ENCODE assay signal across 15 cellular contexts in the genomic region with DNA sequence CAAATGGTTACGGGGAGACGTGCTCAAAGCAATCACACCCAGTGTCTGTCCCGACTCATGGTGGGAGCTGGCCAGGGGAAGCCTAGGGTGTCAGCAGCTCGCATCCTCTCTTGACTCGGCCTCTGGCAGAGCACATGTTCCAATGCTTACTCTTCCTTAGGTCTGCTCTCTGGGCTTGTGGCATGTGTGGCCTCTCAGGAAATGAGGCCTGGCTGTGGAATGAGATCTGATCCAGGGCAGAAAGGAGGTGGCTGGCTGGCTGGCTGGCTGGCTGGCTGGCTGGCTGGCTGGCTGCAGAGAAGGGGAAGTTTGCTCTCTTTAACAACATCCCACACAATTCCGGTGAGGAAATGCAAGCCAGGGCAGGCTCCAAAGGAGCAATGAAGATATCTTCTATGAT.
DNase-seq lines count a peak whose midpoint lies in the region; ATAC-seq and TF ChIP-seq lines count a peak whose summit lies in the region.
"Had no signal": no experiment of that assay in that cellular context is flagged by ENCODE, and none has a peak within 500 bp of the region (broad histone marks: within the 10 kb centered on the region; RNA-seq: fewer than 3 reads in every experiment).

No MANE protein-coding gene starts in this region.

- no peak overlapping the region for H3K4me3 ChIP-seq in BJ (ENCODE audit: low read depth, low read length)
- no peak overlapping the region for H3K4me3 ChIP-seq in mesenchymal stem cell (ENCODE audit: insufficient read depth in 1 of 2, low read depth in 1 of 2, low read length in 2 of 2)
- H3K4me3 ChIP-seq: SK-N-MC had no signal

- no peak overlapping the region for H2BK5ac ChIP-seq in mesenchymal stem cell (ENCODE audit: low read depth, low read length, poor library complexity, severe bottlenecking)

- peak overlapping the region in 1 of 2 experiments; percentile 38 for H3K18ac ChIP-seq in mesenchymal stem cell (ENCODE audit: low read depth in 1 of 2, low read length in 2 of 2)

- no peak overlapping the region for H3K14ac ChIP-seq in mesenchymal stem cell (ENCODE audit: low read length in 2 of 2)

- H4K8ac ChIP-seq in mesenchymal stem cell (ENCODE audit: low read length): no peak overlapping the region

- H3K4ac ChIP-seq in mesenchymal stem cell (ENCODE audit: low read depth in 1 of 2, low read length in 2 of 2): no peak overlapping the region

- POLR2A ChIA-PET in BJ (lab: Charles Lee): interaction anchor here (1.1 kb wide), 1 partner anchor 10 kb away, joined by 3 read pairs; no protein-coding TSS in a partner anchor

- H2AK5ac ChIP-seq in mesenchymal stem cell (ENCODE audit: low read length, severe bottlenecking): no peak overlapping the region

- no peak for TF ChIP-seq CTCF in BJ (IDR thresholded peaks at IDR 0.05; ENCODE audit: insufficient read depth, low read depth, low read length)

- peaks cover 3% of the 10 kb centered on the region for H3K4me1 ChIP-seq in mesenchymal stem cell (ENCODE audit: control insufficient read depth, insufficient read depth, low read depth, low read length)

- H3K23ac ChIP-seq in mesenchymal stem cell (ENCODE audit: low read length in 2 of 2): no peak overlapping the region

- H2BK15ac ChIP-seq in mesenchymal stem cell (ENCODE audit: low read depth, poor library complexity, severe bottlenecking): no peak overlapping the region

- no peak for ATAC-seq in HG03469 (IDR thresholded peaks at IDR 0.05; ENCODE audit: unreplicated experiment)
- ATAC-seq: stimulated activated memory B cell treated with anti-CD40 and anti-IgM and Interleukin-4, amounts not matched to agents 10 μg/mL and 1 μg/mL and 100 μg/mL, for 72 hours had no signal

- no peaks in the 10 kb centered on the region for H3K9me3 ChIP-seq in mesenchymal stem cell (ENCODE audit: control insufficient read depth, low read length)

- no peak overlapping the region for H4K91ac ChIP-seq in mesenchymal stem cell (ENCODE audit: low read length)

- DNase-seq in BJ (ENCODE audit: low read depth) (peak; percentile 63), RPMI7951 (ENCODE audit: low read depth) (peak; percentile 66), fibroblast of gingiva (ENCODE audit: low read depth) (peak; percentile 43), mesenchymal stem cell (peak; percentile 81), RPMI8226 (no peak), NCI-H2029 treated with DMSO at 0.1 percent for 48 hours (lab: John Stamatoyannopoulos, UW) (no peak), activated gamma-delta T cell (lab: John Stamatoyannopoulos, UW) (no peak)
- DNase-seq: activated CD4-positive, alpha-beta memory T cell treated with anti-CD3 and anti-CD28 coated beads for 36 hours; activated naive CD8-positive, alpha-beta T cell treated with anti-CD3 and anti-CD28 coated beads, Interleukin-2, amount 10 ng/mL, durations not matched to agents 7 days and 5 days; AML-193; erythroblast; stimulated activated CD4-positive, alpha-beta T cell treated with anti-CD3 and anti-CD28 coated beads, Interleukin-12 subunit alpha, Interleukin-12 subunit beta, amount 100 ng/mL, for 4 hours had no signal

- H3K27me3 ChIP-seq in BJ (ENCODE audit: control insufficient read depth, insufficient read depth, low read length) (peaks cover 2% of the 10 kb centered on the region; the same call in 1 of the 2 replicates), mesenchymal stem cell (ENCODE audit: control insufficient read depth in 1 of 2, insufficient read depth in 1 of 2, low read length in 2 of 2) (no peaks in the 10 kb centered on the region)

- H2BK120ac ChIP-seq in mesenchymal stem cell (ENCODE audit: low read depth, low read length): no peak overlapping the region

- peaks cover 2% of the 10 kb centered on the region for H3K79me1 ChIP-seq in mesenchymal stem cell (replicated peaks; ENCODE audit: low read length, poor library complexity, severe bottlenecking)

- peak overlapping the region; percentile 29 for H3K9ac ChIP-seq in mesenchymal stem cell (ENCODE audit: low read length)

- no peak overlapping the region for H2AFZ ChIP-seq in mesenchymal stem cell (ENCODE audit: low read depth, low read length)

- CTCF ChIA-PET in BJ (lab: Yijun Ruan, JAX): interaction anchor here (0.9 kb wide), 1 partner anchor 47 kb away, joined by 3 read pairs; no protein-coding TSS in a partner anchor

- H3K36me3 ChIP-seq in BJ (ENCODE audit: control insufficient read depth, insufficient read depth, low read length) (no peaks in the 10 kb centered on the region), mesenchymal stem cell (ENCODE audit: control insufficient read depth in 1 of 2, insufficient read depth in 2 of 2, low read depth in 1 of 2, low read length in 2 of 2) (peaks cover 17 to 69% of the 10 kb centered on the region in 2 experiments)

- WGBS in mesenchymal stem cell: 45% methylated on average over 5 of the region's 6 CpGs

- no peak overlapping the region for H2BK12ac ChIP-seq in mesenchymal stem cell (ENCODE audit: low read length in 2 of 2)

- no peak overlapping the region for H3K27ac ChIP-seq in mesenchymal stem cell (ENCODE audit: low read length, poor library complexity, severe bottlenecking)
- H3K27ac ChIP-seq: SK-N-MC had no signal

- no peak overlapping the region for H3K4me2 ChIP-seq in mesenchymal stem cell (ENCODE audit: low read length, poor library complexity, severe bottlenecking)

Comparison
In these comparisons a context has a peak if more than half of its experiments do, and no peak if none do; other contexts are left out.
1. DNase-seq: peak in BJ (single experiment), RPMI7951 (single experiment), fibroblast of gingiva (single experiment) and mesenchymal stem cell (single experiment); none in RPMI8226 (single experiment), NCI-H2029 treated with DMSO at 0.1 percent for 48 hours (single experiment) and activated gamma-delta T cell (single experiment).